In the genomic region with DNA sequence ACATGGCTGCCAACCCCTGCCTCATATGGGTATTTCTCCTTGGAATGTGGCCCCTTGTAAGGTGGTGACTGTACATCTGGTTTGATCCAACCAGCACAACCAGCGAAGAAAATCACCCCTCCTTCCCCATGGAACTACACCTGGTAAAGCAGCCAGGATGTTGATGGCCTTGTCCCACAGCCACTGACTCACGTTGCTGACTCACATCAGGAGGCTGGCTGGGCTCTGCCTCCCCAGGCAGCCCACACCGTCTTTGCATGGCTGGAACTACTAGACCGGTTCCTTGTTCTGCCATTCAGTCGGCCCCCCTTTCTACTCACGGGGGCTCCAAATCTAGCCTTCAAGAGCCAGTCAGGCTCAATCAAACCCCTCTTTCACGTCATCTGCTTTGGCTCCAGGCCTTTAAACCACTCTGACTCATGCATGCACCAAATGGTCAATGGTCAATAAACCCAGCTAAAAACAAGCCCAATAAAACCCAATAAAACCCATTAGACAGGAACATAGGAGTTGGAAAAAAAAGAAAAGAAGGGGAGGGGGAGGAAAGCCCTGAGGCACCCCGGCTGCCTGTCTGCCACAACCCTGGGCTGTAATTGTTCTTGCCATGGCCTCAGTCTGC, we compare ENCODE assay signal across 9 cellular contexts.
DNase-seq lines count a peak whose midpoint lies in the region; ATAC-seq lines count a peak whose summit lies in the region.
"Had no signal": no experiment of that assay in that cellular context is flagged by ENCODE, and none has a peak within 500 bp of the region (broad histone marks: within the 10 kb centered on the region; RNA-seq: fewer than 3 reads in every experiment).

No MANE protein-coding gene starts in this region.

- H4K91ac ChIP-seq in mesenchymal stem cell (ENCODE audit: low read length), result no peak overlapping the region

- no peak overlapping the region for H3K4me3 ChIP-seq in mesenchymal stem cell (ENCODE audit: insufficient read depth in 1 of 2, low read depth in 1 of 2, low read length in 2 of 2)

- H3K9me3 Mint-ChIP-seq in activated naive CD4-positive, alpha-beta T cell treated with anti-CD3 and anti-CD28 coated beads, Interleukin-2, amount 50 U/mL, for 72 hours, result peaks cover 0 to 4% of the 10 kb centered on the region in 2 donors
- H3K9me3 Mint-ChIP-seq: naive B cell had no signal

- H2AFZ ChIP-seq in mesenchymal stem cell (ENCODE audit: low read depth, low read length), result peak overlapping the region; percentile 7

- no peak overlapping the region for H3K9ac ChIP-seq in mesenchymal stem cell (ENCODE audit: low read length)

- H3K36me3 ChIP-seq in mesenchymal stem cell (ENCODE audit: control insufficient read depth in 1 of 2, insufficient read depth in 2 of 2, low read depth in 1 of 2, low read length in 2 of 2), result no peaks in the 10 kb centered on the region

- peak overlapping the region; percentile 47 to 64 for H2BK12ac ChIP-seq in mesenchymal stem cell (ENCODE audit: low read length in 2 of 2)

- peak overlapping the region; percentile 40 for H2AK5ac ChIP-seq in mesenchymal stem cell (ENCODE audit: low read length, severe bottlenecking)

- H3K9me3 ChIP-seq in mesenchymal stem cell (ENCODE audit: control insufficient read depth, low read length), result no peaks in the 10 kb centered on the region

- DNase-seq in AG08395 (ENCODE audit: low spot score) (peak; percentile 93), mesenchymal stem cell (peak; percentile 87), COR-L47 (lab: John Stamatoyannopoulos, UW) (no peak), NOMO-1 treated with dmso at 0.1 percent for 144 hours (lab: John Stamatoyannopoulos, UW; ENCODE audit: unreplicated experiment) (no peak), NCI-H146 treated with DMSO at 0.1 percent for 48 hours (lab: John Stamatoyannopoulos, UW; ENCODE audit: unreplicated experiment) (no peak)
- no peak for DNase-seq in activated naive CD4-positive, alpha-beta T cell treated with anti-CD3 and anti-CD28 coated beads, Interleukin-2, amount 50 U/mL, for 72 hours (ENCODE audit: low spot score in 2 of 2)
- DNase-seq: naive B cell had no signal

- peak overlapping the region; percentile 66 for H3K27ac ChIP-seq in mesenchymal stem cell (ENCODE audit: low read length, poor library complexity, severe bottlenecking)

- no peaks in the 10 kb centered on the region for H3K36me3 Mint-ChIP-seq in activated naive CD4-positive, alpha-beta T cell treated with anti-CD3 and anti-CD28 coated beads, Interleukin-2, amount 50 U/mL, for 72 hours
- H3K36me3 Mint-ChIP-seq: naive B cell had no signal

- peaks cover 40% of the 10 kb centered on the region for H3K4me1 ChIP-seq in mesenchymal stem cell (ENCODE audit: control insufficient read depth, insufficient read depth, low read depth, low read length)

- H3K14ac ChIP-seq in mesenchymal stem cell (ENCODE audit: low read length in 2 of 2), result peak overlapping the region in 1 of 2 experiments; percentile 69

- H3K4me2 ChIP-seq in mesenchymal stem cell (ENCODE audit: low read length, poor library complexity, severe bottlenecking), result peak overlapping the region; percentile 22

- peak overlapping the region; percentile 74 for H2BK15ac ChIP-seq in mesenchymal stem cell (ENCODE audit: low read depth, poor library complexity, severe bottlenecking)

- no peaks in the 10 kb centered on the region for H3K27me3 ChIP-seq in mesenchymal stem cell (ENCODE audit: control insufficient read depth in 1 of 2, insufficient read depth in 1 of 2, low read length in 2 of 2)

- WGBS in mesenchymal stem cell, result 17% methylated on average over 8 of the region's 8 CpGs

- no peak overlapping the region for H2BK5ac ChIP-seq in mesenchymal stem cell (ENCODE audit: low read depth, low read length, poor library complexity, severe bottlenecking)

- H3K27ac Mint-ChIP-seq in activated naive CD4-positive, alpha-beta T cell treated with anti-CD3 and anti-CD28 coated beads, Interleukin-2, amount 50 U/mL, for 72 hours, result peak overlapping the region in 1 of 2 donors; percentile 59

- peak overlapping the region; percentile 47 to 78 for H3K18ac ChIP-seq in mesenchymal stem cell (ENCODE audit: low read depth in 1 of 2, low read length in 2 of 2)

- H4K8ac ChIP-seq in mesenchymal stem cell (ENCODE audit: low read length), result peak overlapping the region; percentile 64

- peaks cover 2% of the 10 kb centered on the region for H3K79me1 ChIP-seq in mesenchymal stem cell (replicated peaks; ENCODE audit: low read length, poor library complexity, severe bottlenecking)

- no peak overlapping the region for H2BK120ac ChIP-seq in mesenchymal stem cell (ENCODE audit: low read depth, low read length)

- ATAC-seq in HG03060 (IDR thresholded peaks at IDR 0.05; ENCODE audit: low read depth, unreplicated experiment) (peak; percentile 57), HG03469 (IDR thresholded peaks at IDR 0.05; ENCODE audit: unreplicated experiment) (no peak)
- ATAC-seq in activated naive CD4-positive, alpha-beta T cell treated with anti-CD3 and anti-CD28 coated beads, Interleukin-2, amount 50 U/mL, for 72 hours, result peak; percentile 60 to 82

- no peak overlapping the region for H3K4ac ChIP-seq in mesenchymal stem cell (ENCODE audit: low read depth in 1 of 2, low read length in 2 of 2)

- no peak overlapping the region for H3K23ac ChIP-seq in mesenchymal stem cell (ENCODE audit: low read length in 2 of 2)

Comparison
In these comparisons a context has a peak if more than half of its experiments do, and no peak if none do; other contexts are left out.
1. DNase-seq: peak in AG08395 (single experiment) and mesenchymal stem cell (single experiment); none in activated naive CD4-positive, alpha-beta T cell treated with anti-CD3 and anti-CD28 coated beads, Interleukin-2, amount 50 U/mL, for 72 hours (0 of 2), COR-L47 (single experiment), NOMO-1 treated with dmso at 0.1 percent for 144 hours (single experiment) and NCI-H146 treated with DMSO at 0.1 percent for 48 hours (single experiment).